ENCODE assay signal across 27 cellular contexts in the genomic region with DNA sequence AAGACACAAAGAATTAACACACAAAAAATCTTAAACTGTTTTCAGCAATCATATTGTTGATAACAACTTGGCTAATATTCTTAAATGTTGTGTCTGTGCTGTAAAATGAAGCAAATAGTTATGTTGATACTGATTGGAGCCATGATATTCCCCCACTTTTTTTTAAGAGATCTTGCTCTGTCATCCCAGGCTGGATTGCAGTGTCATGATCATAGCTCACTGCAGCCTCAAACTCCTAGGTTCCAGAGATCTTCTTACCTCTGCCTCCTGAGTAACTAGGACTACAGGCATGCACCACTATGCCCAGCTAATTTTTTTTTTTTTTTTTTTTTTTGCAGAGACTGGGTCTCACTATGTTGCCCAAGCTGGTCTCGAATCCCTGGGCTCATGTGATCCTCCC.
"Had no signal": no experiment of that assay in that cellular context is flagged by ENCODE, and none has a peak within 500 bp of the region (broad histone marks: within the 10 kb centered on the region; RNA-seq: fewer than 3 reads in every experiment).

No MANE protein-coding gene starts in this region.

- H3K4me3 Mint-ChIP-seq: naive thymus-derived CD4-positive, alpha-beta T cell; natural killer cell; nephron; neural crest cell; stimulated activated effector memory CD8-positive, alpha-beta T cell treated with anti-CD3 and anti-CD28 coated beads, Interleukin-12 subunit alpha, Interleukin-12 subunit beta, amount 100 ng/mL, for 72 hours; stimulated activated naive B cell treated with anti-CD40 and anti-IgM and Interleukin-4, amounts not matched to agents 10 μg/mL and 1 μg/mL and 100 μg/mL, for 72 hours; stimulated activated naive CD8-positive, alpha-beta T cell treated with anti-CD3 and anti-CD28 coated beads, Interleukin-15, Interleukin-2, amounts not matched to agents 100 ng/mL and 50 ng/mL, for 24 hours had no signal

- H3K4me1 ChIP-seq: pancreas, prostate gland, right lobe of liver, sigmoid colon, stomach, thyroid gland, tibial nerve, upper lobe of left lung, vagina had no signal

- H3K27ac Mint-ChIP-seq: natural killer cell; nephron; stimulated activated effector memory CD8-positive, alpha-beta T cell treated with anti-CD3 and anti-CD28 coated beads, Interleukin-12 subunit alpha, Interleukin-12 subunit beta, amount 100 ng/mL, for 72 hours; stimulated activated naive B cell treated with anti-CD40 and anti-IgM and Interleukin-4, amounts not matched to agents 10 μg/mL and 1 μg/mL and 100 μg/mL, for 72 hours; stimulated activated naive CD8-positive, alpha-beta T cell treated with anti-CD3 and anti-CD28 coated beads, Interleukin-15, Interleukin-2, amounts not matched to agents 100 ng/mL and 50 ng/mL, for 24 hours had no signal

- H3K27me3 Mint-ChIP-seq: naive thymus-derived CD4-positive, alpha-beta T cell; stimulated activated naive B cell treated with anti-CD40 and anti-IgM and Interleukin-4, amounts not matched to agents 10 μg/mL and 1 μg/mL and 100 μg/mL, for 72 hours; stimulated activated naive CD8-positive, alpha-beta T cell treated with anti-CD3 and anti-CD28 coated beads, Interleukin-15, Interleukin-2, amounts not matched to agents 100 ng/mL and 50 ng/mL, for 24 hours had no signal

- FAIRE-seq: pancreas, small intestine, urothelium cell line had no signal

- H3K36me3 ChIP-seq: prostate gland had no signal

- DNase-seq: naive thymus-derived CD4-positive, alpha-beta T cell; natural killer cell; nucleus accumbens; pancreas; right cardiac atrium; right lobe of liver; sigmoid colon; small intestine; stimulated activated CD4-positive, alpha-beta T cell treated with anti-CD3 and anti-CD28 coated beads, Interleukin-15, amount 100 ng/mL, for 24 hours; stimulated activated CD4-positive, alpha-beta T cell treated with anti-CD3 and anti-CD28 coated beads, Interleukin-2, amount 100 ng/mL, for 24 hours; stimulated activated CD4-positive, alpha-beta T cell treated with anti-CD3 and anti-CD28 coated beads, Interleukin-2, amount 100 ng/mL, for 48 hours; stimulated activated CD4-positive, alpha-beta T cell treated with anti-CD3 and anti-CD28 coated beads, Interleukin-4, amount 100 ng/mL, for 24 hours; stimulated activated naive B cell treated with anti-CD40 and anti-IgM and Interleukin-4, amounts not matched to agents 10 μg/mL and 1 μg/mL and 100 μg/mL, for 72 hours; stimulated activated naive CD4-positive, alpha-beta T cell treated with Interleukin-2 at 50 U/mL for 16 hours; stomach; thyroid gland; upper lobe of left lung had no signal

- H3K27me3 ChIP-seq: neutrophil, pancreas, right lobe of liver, sigmoid colon, stomach, thyroid gland, tibial nerve, upper lobe of left lung, vagina had no signal

- H3K9me3 ChIP-seq: neutrophil, pancreas, prostate gland, right lobe of liver, sigmoid colon, stomach, thoracic aorta, thyroid gland, tibial nerve, upper lobe of left lung, vagina had no signal

- H3K9me3 Mint-ChIP-seq: naive thymus-derived CD4-positive, alpha-beta T cell; natural killer cell; nephron; neural crest cell; stimulated activated effector memory CD8-positive, alpha-beta T cell treated with anti-CD3 and anti-CD28 coated beads, Interleukin-12 subunit alpha, Interleukin-12 subunit beta, amount 100 ng/mL, for 72 hours; stimulated activated naive B cell treated with anti-CD40 and anti-IgM and Interleukin-4, amounts not matched to agents 10 μg/mL and 1 μg/mL and 100 μg/mL, for 72 hours; stimulated activated naive CD8-positive, alpha-beta T cell treated with anti-CD3 and anti-CD28 coated beads, Interleukin-15, Interleukin-2, amounts not matched to agents 100 ng/mL and 50 ng/mL, for 24 hours had no signal

- H3K4me1 Mint-ChIP-seq: natural killer cell; nephron; neural crest cell; stimulated activated effector memory CD8-positive, alpha-beta T cell treated with anti-CD3 and anti-CD28 coated beads, Interleukin-12 subunit alpha, Interleukin-12 subunit beta, amount 100 ng/mL, for 72 hours had no signal

- H3K27ac ChIP-seq: neutrophil, pancreas, prostate gland, right lobe of liver, sigmoid colon, stomach, thoracic aorta, thyroid gland, tibial nerve, upper lobe of left lung, vagina had no signal

- H3K4me3 ChIP-seq: pancreas, prostate gland, right lobe of liver, sigmoid colon, stomach, thoracic aorta, thyroid gland, tibial nerve, upper lobe of left lung, vagina had no signal

- ATAC-seq: naive thymus-derived CD4-positive, alpha-beta T cell; natural killer cell; pancreas; right cardiac atrium; right lobe of liver; stimulated activated effector memory CD8-positive, alpha-beta T cell treated with anti-CD3 and anti-CD28 coated beads, Interleukin-12 subunit alpha, Interleukin-12 subunit beta, amount 100 ng/mL, for 72 hours; stimulated activated naive B cell treated with anti-CD40 and anti-IgM and Interleukin-4, amounts not matched to agents 10 μg/mL and 1 μg/mL and 100 μg/mL, for 72 hours had no signal
